ENCODE assay signal across 21 cellular contexts in genomic region chr5:14895301-14895700, GRCh38. TPM values are rescaled to one million over a fixed set of nuclear protein-coding genes. Genes with fewer than 3 reads are reported as not detected.
A peak's percentile ranks its signal among the peaks of the same experiment; 100 is the strongest.
DNase-seq lines count a peak whose midpoint lies in the region; ATAC-seq, FAIRE-seq and TF ChIP-seq lines count a peak whose summit lies in the region.
"Had no signal": no experiment of that assay in that cellular context is flagged by ENCODE, and none has a peak within 500 bp of the region (broad histone marks: within the 10 kb centered on the region; RNA-seq: fewer than 3 reads in every experiment).

No MANE protein-coding gene starts in this region.

- H3K36me3 Mint-ChIP-seq in natural killer cell (no peaks in the 10 kb centered on the region), type B pancreatic cell (no peaks in the 10 kb centered on the region)
- H3K36me3 Mint-ChIP-seq in natural killer cell treated with Interleukin-12 subunit alpha and Interleukin-12 subunit beta and Interleukin-15 and Interleukin-18, amount 100 ng/mL, for 72 hours: no peaks in the 10 kb centered on the region
- H3K36me3 Mint-ChIP-seq in activated CD8-positive, alpha-beta T cell treated with anti-CD3 and anti-CD28 coated beads, Interleukin-2, amount 10 ng/mL, durations not matched to agents 7 days and 5 days (ENCODE audit: low read depth): no peaks in the 10 kb centered on the region
- H3K36me3 Mint-ChIP-seq: CD14-positive monocyte had no signal

- H3K27me3 Mint-ChIP-seq in natural killer cell (ENCODE audit: low read depth in 2 of 2) (peaks cover 6 to 7% of the 10 kb centered on the region in 2 donors), type B pancreatic cell (peaks cover 2% of the 10 kb centered on the region)
- H3K27me3 Mint-ChIP-seq in natural killer cell treated with Interleukin-12 subunit alpha and Interleukin-12 subunit beta and Interleukin-15 and Interleukin-18, amount 100 ng/mL, for 72 hours: peaks cover 3 to 6% of the 10 kb centered on the region in 2 donors
- H3K27me3 Mint-ChIP-seq in activated CD8-positive, alpha-beta T cell treated with anti-CD3 and anti-CD28 coated beads, Interleukin-2, amount 10 ng/mL, durations not matched to agents 7 days and 5 days (ENCODE audit: low read depth): peaks cover 7% of the 10 kb centered on the region

- H3K9me3 Mint-ChIP-seq in natural killer cell: no peaks in the 10 kb centered on the region
- H3K9me3 Mint-ChIP-seq in natural killer cell treated with Interleukin-12 subunit alpha and Interleukin-12 subunit beta and Interleukin-15 and Interleukin-18, amount 100 ng/mL, for 72 hours: no peaks in the 10 kb centered on the region
- H3K9me3 Mint-ChIP-seq in type B pancreatic cell: no peaks in the 10 kb centered on the region
- no peaks in the 10 kb centered on the region for H3K9me3 Mint-ChIP-seq in activated CD8-positive, alpha-beta T cell treated with anti-CD3 and anti-CD28 coated beads, Interleukin-2, amount 10 ng/mL, durations not matched to agents 7 days and 5 days (ENCODE audit: insufficient read depth)

- H3K27ac ChIP-seq in OCI-LY7 (ENCODE audit: low read depth, low read length, poor library complexity, severe bottlenecking): no peak overlapping the region
- H3K27ac ChIP-seq: cardiac muscle cell, left ventricle myocardium inferior, PC-9, SK-N-MC had no signal

- no TSS peak for BruUV-seq in OCI-LY7 (replicated peaks; lab: Mats Ljungman, UMichigan)

- DNase-seq in natural killer cell (no peak), OCI-LY7 (ENCODE audit: low spot score) (no peak), fibroblast of mammary gland (ENCODE audit: low read depth) (peak; percentile 31), type B pancreatic cell (ENCODE audit: extremely low spot score, unreplicated experiment) (no peak), GM12891 (ENCODE audit: insufficient read length, low spot score) (no peak)
- no peak for DNase-seq in natural killer cell treated with Interleukin-12 subunit alpha and Interleukin-12 subunit beta and Interleukin-15 and Interleukin-18, amount 100 ng/mL, for 72 hours (ENCODE audit: low spot score)
- no peak for DNase-seq in activated CD8-positive, alpha-beta T cell treated with anti-CD3 and anti-CD28 coated beads, Interleukin-2, amount 10 ng/mL, durations not matched to agents 7 days and 5 days
- DNase-seq: activated CD4-positive, alpha-beta T cell treated with anti-CD3 and anti-CD28 coated beads for 48 hours; activated CD8-positive, alpha-beta memory T cell treated with anti-CD3 and anti-CD28 coated beads, Interleukin-2, amount 50 U/mL, for 4 hours; activated gamma-delta T cell treated with Interleukin-2 at 50 U/mL for 16 hours; Karpas-422; left ventricle myocardium inferior; NCI-H1417; NCI-H2171; NCI-H526; occipital lobe had no signal

- H4K20me1 ChIP-seq in OCI-LY7 (ENCODE audit: insufficient read depth, low read length): no peaks in the 10 kb centered on the region

- TF ChIP-seq CTCF in natural killer cell (IDR thresholded peaks at IDR 0.05) (peak; percentile 30), OCI-LY7 (conservative IDR thresholded peaks at IDR 0.05; ENCODE audit: low read length) (peak; percentile 34; the same call in 1 of the 2 replicates), fibroblast of mammary gland (conservative IDR thresholded peaks at IDR 0.05; ENCODE audit: control insufficient read depth, insufficient read depth, low read depth, low read length) (no peak), type B pancreatic cell (conservative IDR thresholded peaks at IDR 0.05) (peak; percentile 25)

- no peak overlapping the region for H3K4me2 ChIP-seq in OCI-LY7 (ENCODE audit: low read length)
- H3K4me2 ChIP-seq: PC-9 had no signal

- no peak overlapping the region for H3K4me3 ChIP-seq in OCI-LY7 (ENCODE audit: low read depth, low read length, poor library complexity, severe bottlenecking)
- H3K4me3 ChIP-seq in fibroblast of mammary gland (ENCODE audit: control insufficient read depth, low read depth, low read length): no peak overlapping the region
- H3K4me3 ChIP-seq: cardiac muscle cell, left ventricle myocardium inferior, PC-9, SK-N-MC had no signal

- ATAC-seq in natural killer cell (peak in 2 of 3 donors; percentile 55 to 58), HG03342 (IDR thresholded peaks at IDR 0.05; ENCODE audit: unreplicated experiment) (no peak)
- ATAC-seq in natural killer cell treated with Interleukin-12 subunit alpha and Interleukin-12 subunit beta and Interleukin-15 and Interleukin-18, amount 100 ng/mL, for 72 hours: no peak
- ATAC-seq in activated CD8-positive, alpha-beta T cell treated with anti-CD3 and anti-CD28 coated beads, Interleukin-2, amount 10 ng/mL, durations not matched to agents 7 days and 5 days: no peak

- CTCF ChIA-PET in OCI-LY7 (lab: Charles Lee; ENCODE audit: unreplicated experiment): no interaction called here
- CTCF ChIA-PET in activated CD8-positive, alpha-beta T cell treated with anti-CD3 and anti-CD28 coated beads, Interleukin-2, amount 10 ng/mL, durations not matched to agents 7 days and 5 days (lab: Charles Lee): no interaction called here

- H3K9me2 ChIP-seq in OCI-LY7 (ENCODE audit: insufficient read depth, low read length): no peaks in the 10 kb centered on the region

- no peak for FAIRE-seq in GM12891 (lab: Jason Lieb, UNC)

- H3K36me3 ChIP-seq in OCI-LY7 (ENCODE audit: insufficient read depth, low read length): no peaks in the 10 kb centered on the region
- H3K36me3 ChIP-seq: cardiac muscle cell, left ventricle myocardium inferior had no signal

- H3K4me1 ChIP-seq in OCI-LY7 (ENCODE audit: insufficient read depth, low read length, poor library complexity, severe bottlenecking): no peaks in the 10 kb centered on the region

- POLR2A ChIA-PET in OCI-LY7 (lab: Charles Lee): no interaction called here
- POLR2A ChIA-PET in activated CD8-positive, alpha-beta T cell treated with anti-CD3 and anti-CD28 coated beads, Interleukin-2, amount 10 ng/mL, durations not matched to agents 7 days and 5 days (lab: Charles Lee): no interaction called here

- no peak overlapping the region for H3K27ac Mint-ChIP-seq in natural killer cell
- no peak overlapping the region for H3K27ac Mint-ChIP-seq in natural killer cell treated with Interleukin-12 subunit alpha and Interleukin-12 subunit beta and Interleukin-15 and Interleukin-18, amount 100 ng/mL, for 72 hours
- H3K27ac Mint-ChIP-seq in type B pancreatic cell: no peak overlapping the region
- H3K27ac Mint-ChIP-seq in activated CD8-positive, alpha-beta T cell treated with anti-CD3 and anti-CD28 coated beads, Interleukin-2, amount 10 ng/mL, durations not matched to agents 7 days and 5 days: no peak overlapping the region
- H3K27ac Mint-ChIP-seq: CD14-positive monocyte had no signal

- no peak overlapping the region for H3K4me3 Mint-ChIP-seq in natural killer cell
- no peak overlapping the region for H3K4me3 Mint-ChIP-seq in natural killer cell treated with Interleukin-12 subunit alpha and Interleukin-12 subunit beta and Interleukin-15 and Interleukin-18, amount 100 ng/mL, for 72 hours
- no peak overlapping the region for H3K4me3 Mint-ChIP-seq in type B pancreatic cell
- H3K4me3 Mint-ChIP-seq in activated CD8-positive, alpha-beta T cell treated with anti-CD3 and anti-CD28 coated beads, Interleukin-2, amount 10 ng/mL, durations not matched to agents 7 days and 5 days: no peak overlapping the region
- H3K4me3 Mint-ChIP-seq: CD14-positive monocyte had no signal

- H3K79me2 ChIP-seq in OCI-LY7 (ENCODE audit: insufficient read depth, low read depth, low read length): no peaks in the 10 kb centered on the region

- H2AFZ ChIP-seq in OCI-LY7 (ENCODE audit: low read length): no peak overlapping the region
- H2AFZ ChIP-seq: PC-9 had no signal

- intact Hi-C loops in natural killer cell (cut with micrococcal nuclease) (loop anchor here (1.0 kb wide), 1 partner anchor 168 kb away; no protein-coding TSS in a partner anchor), OCI-LY7 (cut with micrococcal nuclease; ENCODE audit: unreplicated experiment) (no loop called here)

- H3K4me1 Mint-ChIP-seq in natural killer cell (no peaks in the 10 kb centered on the region), type B pancreatic cell (ENCODE audit: unreplicated experiment) (no peaks in the 10 kb centered on the region)
- peaks cover 0 to 2% of the 10 kb centered on the region in 2 donors for H3K4me1 Mint-ChIP-seq in natural killer cell treated with Interleukin-12 subunit alpha and Interleukin-12 subunit beta and Interleukin-15 and Interleukin-18, amount 100 ng/mL, for 72 hours (ENCODE audit: low read depth in 2 of 2)
- H3K4me1 Mint-ChIP-seq in activated CD8-positive, alpha-beta T cell treated with anti-CD3 and anti-CD28 coated beads, Interleukin-2, amount 10 ng/mL, durations not matched to agents 7 days and 5 days (ENCODE audit: low read depth): no peaks in the 10 kb centered on the region

- no peak for TF ChIP-seq POLR2A in GM12891 (IDR thresholded peaks at IDR 0.05; ENCODE audit: low read depth, low read length)

- no peaks in the 10 kb centered on the region for H3K9me3 ChIP-seq in OCI-LY7 (ENCODE audit: low read length)
- H3K9me3 ChIP-seq: left ventricle myocardium inferior had no signal

TF ChIP-seq in GM12891, 5 proteins besides CTCF, POLR2A, EP300 and RAD21:
- no peak for TF ChIP-seq POLR2AphosphoS5 (IDR thresholded peaks at IDR 0.05; ENCODE audit: low read depth, low read length)
- no peak for TF ChIP-seq PAX5 (IDR thresholded peaks at IDR 0.05; ENCODE audit: insufficient read depth, low read length, severe bottlenecking)

RNA-seq across cellular contexts. Expression of gene ANKH, which starts 23.7 kb away (rescaled TPM):
- 10 to 100 TPM; 52.9 to 78.0 (median 63.8) TPM for total RNA-seq in natural killer cell
- 10 to 100 TPM; 37.2 to 95.4 TPM for total RNA-seq in natural killer cell treated with Interleukin-12 subunit alpha and Interleukin-12 subunit beta and Interleukin-15 and Interleukin-18, amount 100 ng/mL, for 72 hours
- 23.1 and 35.2 TPM in 2 replicates for total RNA-seq in OCI-LY7 (2014; rRNA removed; shearing (Covaris generic))
- 76.5 and 80.4 TPM in 2 replicates for total RNA-seq in OCI-LY7 (2022)
- 37.3 and 41.1 TPM in 2 replicates for total RNA-seq in type B pancreatic cell (ENCODE audit: low replicate concordance)
- 10 to 100 TPM; 32.1 to 36.0 TPM for total RNA-seq in activated CD8-positive, alpha-beta T cell treated with anti-CD3 and anti-CD28 coated beads, Interleukin-2, amount 10 ng/mL, durations not matched to agents 7 days and 5 days
- 15.5 TPM for polyA plus RNA-seq in GM12891 (2012; ENCODE audit: low read depth, missing spikeins)

Comparison
In these comparisons a context has a peak if more than half of its experiments do, and no peak if none do; other contexts are left out.
1. ATAC-seq: peak in natural killer cell (2 of 3); none in natural killer cell treated with Interleukin-12 subunit alpha and Interleukin-12 subunit beta and Interleukin-15 and Interleukin-18, amount 100 ng/mL, for 72 hours (0 of 2), HG03342 (single experiment) and activated CD8-positive, alpha-beta T cell treated with anti-CD3 and anti-CD28 coated beads, Interleukin-2, amount 10 ng/mL, durations not matched to agents 7 days and 5 days (single experiment).